13 cellular contexts compared by ENCODE assay signal in genomic region chr6:1535295-1535694, GRCh38.
A peak's percentile ranks its signal among the peaks of the same experiment; 100 is the strongest.
DNase-seq lines count a peak whose midpoint lies in the region; ATAC-seq lines count a peak whose summit lies in the region.
"Had no signal": no experiment of that assay in that cellular context is flagged by ENCODE, and none has a peak within 500 bp of the region (broad histone marks: within the 10 kb centered on the region; RNA-seq: fewer than 3 reads in every experiment).

No MANE protein-coding gene starts in this region.

- no peak overlapping the region for H3K27ac Mint-ChIP-seq in activated T-cell treated with anti-CD3 and anti-CD28 coated beads, Interleukin-2, amount 50 U/mL, for 72 hours

- H3K27me3 Mint-ChIP-seq in activated T-cell treated with anti-CD3 and anti-CD28 coated beads, Interleukin-2, amount 50 U/mL, for 72 hours (ENCODE audit: low read depth) = no peaks in the 10 kb centered on the region

- 0 out of 2 replicates have a peak overlapping the region, but pooled peaks have one; percentile 16 for H3K27ac ChIP-seq in ACC112 (ENCODE audit: low read depth, low read length)
- H3K27ac ChIP-seq: C4-2B, coronary artery had no signal

- no peak overlapping the region for H3K4me3 Mint-ChIP-seq in activated T-cell treated with anti-CD3 and anti-CD28 coated beads, Interleukin-2, amount 50 U/mL, for 72 hours

- H3K36me3 ChIP-seq in ACC112 (ENCODE audit: insufficient read depth, low read length) = no peaks in the 10 kb centered on the region

- peaks cover 0 to 2% of the 10 kb centered on the region in 2 donors for H3K36me3 Mint-ChIP-seq in activated T-cell treated with anti-CD3 and anti-CD28 coated beads, Interleukin-2, amount 50 U/mL, for 72 hours (ENCODE audit: insufficient read depth in 2 of 2)

- no peaks in the 10 kb centered on the region for H3K9me3 Mint-ChIP-seq in activated T-cell treated with anti-CD3 and anti-CD28 coated beads, Interleukin-2, amount 50 U/mL, for 72 hours

- DNase-seq in M059J (ENCODE audit: low read depth) (peak; percentile 55), iris pigment epithelial cell (ENCODE audit: low read depth) (peak; percentile 28), GM19238 (ENCODE audit: insufficient read length, low spot score) (no peak), germinal center (ENCODE audit: low spot score) (no peak), LoVo (ENCODE audit: low spot score) (no peak)
- peak; percentile 8 to 41 for DNase-seq in activated T-cell treated with anti-CD3 and anti-CD28 coated beads, Interleukin-2, amount 50 U/mL, for 72 hours
- DNase-seq: hippocampal formation, NCI-H2107, RPMI8226 had no signal

- H3K4me1 Mint-ChIP-seq in activated T-cell treated with anti-CD3 and anti-CD28 coated beads, Interleukin-2, amount 50 U/mL, for 72 hours (ENCODE audit: low read depth) = peaks cover 15% of the 10 kb centered on the region

- no peaks in the 10 kb centered on the region for H3K27me3 ChIP-seq in ACC112 (ENCODE audit: insufficient read depth, low read length)

- ATAC-seq in activated T-cell treated with anti-CD3 and anti-CD28 coated beads, Interleukin-2, amount 50 U/mL, for 72 hours (replicated peaks in 1 of 2) = peak; percentile 43 to 85
- no peak for ATAC-seq in GM18909 (IDR thresholded peaks at IDR 0.05; ENCODE audit: poor library complexity, unreplicated experiment)

- H2AFZ ChIP-seq in ACC112 (ENCODE audit: low read length, unreplicated experiment) = no peak overlapping the region

- no peak overlapping the region for H3K4me3 ChIP-seq in ACC112 (ENCODE audit: low read depth, low read length)
- H3K4me3 ChIP-seq: coronary artery had no signal

- H3K79me2 ChIP-seq in ACC112 (ENCODE audit: control insufficient read depth, insufficient read depth, low read length, unreplicated experiment) = no peaks in the 10 kb centered on the region

- H3K4me1 ChIP-seq in ACC112 (ENCODE audit: control insufficient read depth, insufficient read depth, low read length, unreplicated experiment) = peaks cover 6% of the 10 kb centered on the region

Comparison
In these comparisons a context has a peak if more than half of its experiments do, and no peak if none do; other contexts are left out.
1. DNase-seq: peak in M059J (single experiment), activated T-cell treated with anti-CD3 and anti-CD28 coated beads, Interleukin-2, amount 50 U/mL, for 72 hours (2 of 2) and iris pigment epithelial cell (single experiment); none in GM19238 (single experiment), germinal center (single experiment) and LoVo (single experiment).